Comparison of ENCODE assay signal across 9 cellular contexts in the genomic region with DNA sequence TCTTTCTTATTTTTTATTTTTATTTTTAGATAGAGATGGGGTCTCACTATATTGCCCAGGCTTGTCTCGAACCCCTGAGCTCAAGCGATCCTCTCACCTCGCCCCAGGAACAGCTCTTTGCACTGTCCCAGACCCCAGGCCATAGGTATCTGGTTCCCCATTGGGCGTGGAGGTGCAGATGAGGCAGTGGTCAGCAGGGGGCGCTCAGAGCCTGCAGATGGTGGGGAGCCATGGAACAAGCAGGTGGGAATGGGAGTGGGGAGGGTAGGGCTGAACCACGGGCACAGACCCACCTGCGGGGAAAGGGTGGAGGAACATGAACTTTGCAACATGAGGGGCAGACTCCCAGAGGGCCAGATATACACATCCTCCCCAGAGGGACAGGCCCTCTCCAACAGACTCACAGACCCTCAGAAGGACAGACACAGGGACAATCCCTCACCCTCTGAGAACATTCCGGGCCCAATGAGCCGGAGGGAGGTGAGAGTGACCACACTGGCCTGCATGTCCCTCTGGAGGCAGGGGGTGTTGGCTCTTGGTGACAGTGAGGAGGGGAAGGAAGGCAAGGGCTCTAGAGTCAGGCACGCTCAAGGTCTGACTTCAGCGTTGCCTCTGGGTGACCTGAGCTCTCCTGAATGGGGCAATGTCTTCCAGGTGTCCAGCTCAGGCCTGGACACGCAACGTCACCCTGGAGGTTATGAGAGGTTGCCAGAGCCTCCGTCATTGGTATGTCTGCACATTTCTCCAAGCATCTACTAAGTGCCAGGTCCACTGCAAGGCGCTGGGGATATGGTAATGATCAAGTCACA. TPM values are rescaled to one million over a fixed set of nuclear protein-coding genes. Genes with fewer than 3 reads are reported as not detected.
DNase-seq lines count a peak whose midpoint lies in the region; ATAC-seq, FAIRE-seq and TF ChIP-seq lines count a peak whose summit lies in the region.
"Had no signal": no experiment of that assay in that cellular context is flagged by ENCODE, and none has a peak within 500 bp of the region (broad histone marks: within the 10 kb centered on the region; RNA-seq: fewer than 3 reads in every experiment).

No MANE protein-coding gene starts in this region.

- TF ChIP-seq CTCF in gastroesophageal sphincter (IDR thresholded peaks at IDR 0.05) (peak; percentile 88 to 93 (median 90)), pancreas (IDR thresholded peaks at IDR 0.05) (peak; percentile 84 to 90 (median 86)), type B pancreatic cell (conservative IDR thresholded peaks at IDR 0.05) (peak; percentile 96)

- peak; percentile 48 for ATAC-seq in gastroesophageal sphincter
- peak; percentile 63 to 87 (median 82) for ATAC-seq in pancreas

- peak; percentile 29 for DNase-seq in DMS153 (lab: John Stamatoyannopoulos, UW)
- DNase-seq in HuH-7.5 (ENCODE audit: low spot score): peak; percentile 85
- peak; percentile 73 for DNase-seq in RPMI8226
- peak; percentile 91 for DNase-seq in activated effector memory CD4-positive, alpha-beta T cell treated with anti-CD3 and anti-CD28 coated beads, Interleukin-2, amount 50 U/mL, for 16 hours
- peak; percentile 60 to 93 (median 85) for DNase-seq in pancreas
- DNase-seq in type B pancreatic cell (ENCODE audit: extremely low spot score, unreplicated experiment): peak; percentile 90
- no peak for DNase-seq in 8988T

- no peaks in the 10 kb centered on the region for H3K4me1 Mint-ChIP-seq in type B pancreatic cell (ENCODE audit: unreplicated experiment)

- TF ChIP-seq EP300 in gastroesophageal sphincter (IDR thresholded peaks at IDR 0.05): no peak

- H3K9me3 Mint-ChIP-seq in type B pancreatic cell: no peaks in the 10 kb centered on the region

- WGBS in gastroesophageal sphincter (ENCODE audit: low coverage in 1 of 2), 2 donors: 25 to 70% methylated on average over 2 to 4 of the region's 15 CpGs
- 33 to 42% methylated on average over 15 of the region's 15 CpGs for WGBS in pancreas, 2 donors

- H3K9me3 ChIP-seq in gastroesophageal sphincter (no peaks in the 10 kb centered on the region), pancreas (no peaks in the 10 kb centered on the region)

- H3K4me3 Mint-ChIP-seq in type B pancreatic cell: no peak overlapping the region

- peak overlapping the region; percentile 72 for H3K27ac Mint-ChIP-seq in type B pancreatic cell

- H3K4me1 ChIP-seq in gastroesophageal sphincter: peaks cover 0 to 18% (median 10%) of the 10 kb centered on the region in 3 donors
- no peaks in the 10 kb centered on the region for H3K4me1 ChIP-seq in pancreas

- no peak overlapping the region for H3K27ac ChIP-seq in gastroesophageal sphincter
- no peak overlapping the region for H3K27ac ChIP-seq in pancreas

- no peaks in the 10 kb centered on the region for H3K27me3 Mint-ChIP-seq in type B pancreatic cell

- intact Hi-C loops in pancreas (cut with DNase I): loop anchor here in 2 of 3 donors (5.0 kb wide), 3 partner anchors 165 to 725 kb away; partner anchors contain the start of gene KRT83 (in 1 of the 2)

- H3K36me3 ChIP-seq in gastroesophageal sphincter (no peaks in the 10 kb centered on the region), pancreas (no peaks in the 10 kb centered on the region)

- H3K36me3 Mint-ChIP-seq in type B pancreatic cell: no peaks in the 10 kb centered on the region

- H3K4me3 ChIP-seq in gastroesophageal sphincter (no peak overlapping the region), pancreas (no peak overlapping the region)

- H3K27me3 ChIP-seq in gastroesophageal sphincter: peaks cover 5% of the 10 kb centered on the region
- no peaks in the 10 kb centered on the region for H3K27me3 ChIP-seq in pancreas

- no peak for TF ChIP-seq POLR2A in gastroesophageal sphincter (IDR thresholded peaks at IDR 0.05)

- no peak for FAIRE-seq in pancreas (lab: Jason Lieb, UNC)

RNA-seq across cellular contexts. Expression of gene KRT80, which starts 34.9 kb away (rescaled TPM):
- total RNA-seq in gastroesophageal sphincter (under 1 TPM in 3 of 4 donors, not detected in 1; 0.16 to 0.54 (median 0.31) TPM), pancreas (10 to 100 TPM in 3 of 6 donors, 1 to 10 TPM in 3; 4.8 to 18.3 (median 9.0) TPM), type B pancreatic cell (ENCODE audit: low replicate concordance) (23.1 and 65.1 TPM in 2 replicates)
- polyA plus RNA-seq in pancreas: 1 to 10 TPM; 8.1 to 9.1 TPM
- total RNA-seq: T-helper 2 cell treated with Interferon-gamma antibody and Interleukin-4, amounts not matched to agents 100 ng/mL and 5 ng/mL, for 36 hours had no signal
